Comparison of ENCODE assay signal across 34 cellular contexts in the genomic region with DNA sequence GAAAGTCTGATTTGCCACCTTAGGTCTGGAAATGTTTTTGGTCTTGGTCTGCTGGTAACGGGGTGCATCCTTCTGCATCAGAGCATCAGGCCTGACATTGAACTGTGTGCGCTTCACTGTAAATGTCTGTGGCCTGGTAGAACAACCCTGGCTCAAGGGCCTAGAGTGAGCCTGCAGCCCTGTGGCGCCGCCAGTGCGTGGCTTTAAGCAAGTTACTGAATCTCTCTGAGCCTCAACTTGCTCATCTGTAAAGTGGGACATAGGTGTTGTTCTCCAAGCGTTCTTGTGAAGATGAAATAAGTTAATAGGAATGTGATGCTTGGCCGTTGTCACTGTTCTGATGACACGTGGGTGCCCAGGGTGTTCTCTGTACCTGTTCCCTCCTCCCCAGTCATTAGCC.
"Had no signal": no experiment of that assay in that cellular context is flagged by ENCODE, and none has a peak within 500 bp of the region (broad histone marks: within the 10 kb centered on the region; RNA-seq: fewer than 3 reads in every experiment).

No MANE protein-coding gene starts in this region.

- H2AFZ ChIP-seq: PC-9 had no signal

- ATAC-seq: activated naive CD4-positive, alpha-beta T cell treated with anti-CD3 and anti-CD28 coated beads, Interleukin-2, amount 50 U/mL, for 72 hours; Right ventricle myocardium inferior; SK-N-SH treated with all-trans-retinoic acid at 6 μM for 48 hours had no signal

- H3K9me3 Mint-ChIP-seq: activated CD4-positive, alpha-beta memory T cell treated with anti-CD3 and anti-CD28 coated beads, Interleukin-2, amount 10 ng/mL, durations not matched to agents 7 days and 5 days; activated naive CD4-positive, alpha-beta T cell treated with anti-CD3 and anti-CD28 coated beads for 36 hours; activated naive CD4-positive, alpha-beta T cell treated with anti-CD3 and anti-CD28 coated beads, Interleukin-2, amount 50 U/mL, for 72 hours; activated T-helper 2 cell treated with anti-CD3 and anti-CD28 coated beads, Interferon-gamma antibody, Interleukin-2, Interleukin-4, amounts not matched to agents 10 μg/mL and 5 μg/mL and 100 μg/mL, durations not matched to agents 14 hours and 24 hours and 36 hours; brain had no signal

- DNase-seq: activated CD4-positive, alpha-beta memory T cell treated with anti-CD3 and anti-CD28 coated beads, Interleukin-2, amount 10 ng/mL, durations not matched to agents 7 days and 5 days; activated CD4-positive, alpha-beta T cell treated with anti-CD3 and anti-CD28 coated beads for 1 hour; activated CD4-positive, alpha-beta T cell treated with anti-CD3 and anti-CD28 coated beads for 48 hours; activated CD4-positive, CD25-positive, alpha-beta regulatory T cell; activated gamma-delta T cell treated with Interleukin-2 at 50 U/mL for 16 hours; activated naive CD4-positive, alpha-beta T cell treated with anti-CD3 and anti-CD28 coated beads for 36 hours; activated T-cell treated with anti-CD3 and anti-CD28 coated beads, Interleukin-2, amount 50 U/mL, for 1 hour; adrenal gland; caudate nucleus; cerebellar nuclear complex; MM.1S; MV-4-11; NCI-H1092; NCI-H1436 treated with DMSO at 0.1 percent for 48 hours; NCI-H1694 treated with DMSO at 0.1 percent for 48 hours; NCI-H2029; NCI-H2107; NCI-H510A; NCI-H526; NCI-H748 treated with DMSO at 0.1 percent for 48 hours; NK-92 treated with Interleukin-12 subunit alpha and Interleukin-12 subunit beta, amount 100 ng/mL, for 24 hours; PC-9; SIG-M5; SW 1271; T-helper 1 cell; T-helper 2 cell; T-helper 9 cell had no signal

- H3K36me3 Mint-ChIP-seq: activated naive CD4-positive, alpha-beta T cell treated with anti-CD3 and anti-CD28 coated beads, Interleukin-2, amount 50 U/mL, for 72 hours; brain had no signal

- H3K4me1 Mint-ChIP-seq: activated CD4-positive, alpha-beta memory T cell treated with anti-CD3 and anti-CD28 coated beads, Interleukin-2, amount 10 ng/mL, durations not matched to agents 7 days and 5 days had no signal

- H3K27ac Mint-ChIP-seq: activated CD4-positive, alpha-beta memory T cell treated with anti-CD3 and anti-CD28 coated beads, Interleukin-2, amount 10 ng/mL, durations not matched to agents 7 days and 5 days; activated naive CD4-positive, alpha-beta T cell treated with anti-CD3 and anti-CD28 coated beads for 36 hours; activated naive CD4-positive, alpha-beta T cell treated with anti-CD3 and anti-CD28 coated beads, Interleukin-2, amount 50 U/mL, for 72 hours; activated T-helper 2 cell treated with anti-CD3 and anti-CD28 coated beads, Interferon-gamma antibody, Interleukin-2, Interleukin-4, amounts not matched to agents 10 μg/mL and 5 μg/mL and 100 μg/mL, durations not matched to agents 14 hours and 24 hours and 36 hours had no signal

- H3K36me3 ChIP-seq: adrenal gland had no signal

- H3K4me2 ChIP-seq: PC-9 had no signal

- H3K27me3 ChIP-seq: adrenal gland had no signal

- H3K9me3 ChIP-seq: adrenal gland had no signal

- H3K4me3 ChIP-seq: adrenal gland, PC-9 had no signal

- H3K27ac ChIP-seq: adrenal gland, PC-9, RWPE1, VCaP had no signal

- H3K4me3 Mint-ChIP-seq: activated CD4-positive, alpha-beta memory T cell treated with anti-CD3 and anti-CD28 coated beads, Interleukin-2, amount 10 ng/mL, durations not matched to agents 7 days and 5 days; activated naive CD4-positive, alpha-beta T cell treated with anti-CD3 and anti-CD28 coated beads for 36 hours had no signal
